ENCODE assay signal across 22 cellular contexts in genomic region chr1:82030830-82031229, GRCh38.
A peak's percentile ranks its signal among the peaks of the same experiment; 100 is the strongest.
DNase-seq lines count a peak whose midpoint lies in the region; ATAC-seq, FAIRE-seq and TF ChIP-seq lines count a peak whose summit lies in the region.
"Had no signal": no experiment of that assay in that cellular context is flagged by ENCODE, and none has a peak within 500 bp of the region (broad histone marks: within the 10 kb centered on the region; RNA-seq: fewer than 3 reads in every experiment).

No MANE protein-coding gene starts in this region.

- no peaks in the 10 kb centered on the region; a peak in 1 of 4 replicates for H3K4me1 ChIP-seq in SK-N-SH (ENCODE audit: control insufficient read depth in 1 of 2, insufficient read depth in 2 of 2, low read depth in 1 of 2, low read length in 1 of 2)
- H3K4me1 ChIP-seq: BLaER1, Caco-2, HAP-1 had no signal

- H3K36me3 ChIP-seq in SK-N-SH (replicated peaks in 1 of 2; ENCODE audit: control insufficient read depth in 1 of 2, insufficient read depth in 2 of 2, low read length in 1 of 2), result no peaks in the 10 kb centered on the region
- H3K36me3 ChIP-seq: BLaER1, HAP-1 had no signal

- H4K20me1 ChIP-seq in SK-N-SH (ENCODE audit: insufficient read depth), result no peaks in the 10 kb centered on the region
- H4K20me1 ChIP-seq: BLaER1 had no signal

- POLR2A ChIA-PET in SK-N-SH (lab: Yijun Ruan, JAX), result no interaction called here

- H3K79me2 ChIP-seq in SK-N-SH (ENCODE audit: insufficient read depth), result no peaks in the 10 kb centered on the region

- DNase-seq in RCC 7860 (ENCODE audit: low spot score), result no peak
- DNase-seq in kidney tubule cell (ENCODE audit: low spot score), result peak; percentile 8
- no peak for DNase-seq in KG1 (lab: John Stamatoyannopoulos, UW)
- no peak for DNase-seq in SK-N-SH
- no peak for DNase-seq in G401 (ENCODE audit: low spot score)
- DNase-seq: Caco-2; CD4-positive, CD25-positive, alpha-beta regulatory T cell; CD8-positive, alpha-beta T cell; DMS153; DND-41; GDM1; GOT3; HFFc6 had no signal

- CTCF ChIA-PET in SK-N-SH (lab: Yijun Ruan, JAX), result no interaction called here

- no peak overlapping the region for H3K4me3 ChIP-seq in SK-N-SH (ENCODE audit: low read depth in 2 of 2, low read length in 1 of 2)
- H3K4me3 ChIP-seq: BLaER1, GM12878, HAP-1 had no signal

- H3K9ac ChIP-seq in SK-N-SH, result no peak overlapping the region
- H3K9ac ChIP-seq: BLaER1 had no signal

- in situ Hi-C loops in G401 (cut with HindIII; ENCODE audit: low sequenced_read_pairs), result no loop called here

- 56% methylated on average over 3 of the region's 3 CpGs for WGBS in SK-N-SH (ENCODE audit: low lambda C conversion rate)

- H3F3A ChIP-seq in SK-N-SH (replicated peaks; ENCODE audit: insufficient read depth), result no peaks in the 10 kb centered on the region

- no peak overlapping the region for H2AFZ ChIP-seq in SK-N-SH (ENCODE audit: low read depth)

- H3K27ac ChIP-seq in SK-N-SH (ENCODE audit: low read depth in 2 of 2, low read length in 1 of 2), result no peak overlapping the region
- H3K27ac ChIP-seq: BLaER1, C4-2B had no signal

- peak; percentile 29 for FAIRE-seq in RCC 7860 (lab: Jason Lieb, UNC)
- FAIRE-seq: A204.1, GM12878, GM19239, H54 had no signal

- H3K27me3 ChIP-seq in SK-N-SH (ENCODE audit: insufficient read depth), result no peaks in the 10 kb centered on the region
- H3K27me3 ChIP-seq: BLaER1 had no signal

- H3K9me2 ChIP-seq in SK-N-SH, result no peaks in the 10 kb centered on the region

- H3K4me2 ChIP-seq in SK-N-SH, result no peak overlapping the region
- H3K4me2 ChIP-seq: BLaER1 had no signal

- no peak for TF ChIP-seq RAD21 in SK-N-SH (IDR thresholded peaks at IDR 0.05; ENCODE audit: low read length)

- TF ChIP-seq CTCF in SK-N-SH (IDR thresholded peaks at IDR 0.05), result no peak

- no peak for TF ChIP-seq EP300 in SK-N-SH (IDR thresholded peaks at IDR 0.05; ENCODE audit: borderline replicate concordance in 1 of 2, low read depth in 1 of 2, low read length in 1 of 2)

- no peaks in the 10 kb centered on the region for H3K9me3 ChIP-seq in SK-N-SH
- H3K9me3 ChIP-seq: BLaER1, Caco-2, HAP-1 had no signal

- peak; percentile 56 for ATAC-seq in GM18861 (IDR thresholded peaks at IDR 0.05; ENCODE audit: unreplicated experiment)
- ATAC-seq in GM21717 (IDR thresholded peaks at IDR 0.05; ENCODE audit: unreplicated experiment), result no peak
- ATAC-seq: CD8-positive, alpha-beta T cell; GM12878 had no signal

TF ChIP-seq in SK-N-SH, 30 proteins besides CTCF, POLR2A, EP300 and RAD21:
- TF ChIP-seq RFX5 (IDR thresholded peaks at IDR 0.05; ENCODE audit: low read length) (no peak), ZBTB33 (IDR thresholded peaks at IDR 0.05; ENCODE audit: borderline replicate concordance, low read depth) (no peak), CHD2 (IDR thresholded peaks at IDR 0.05; ENCODE audit: low read length, partially characterized antibody) (no peak), FOSL2 (IDR thresholded peaks at IDR 0.05; ENCODE audit: borderline replicate concordance, low read depth) (no peak), FOXJ3 (CRISPR knock-in tag; IDR thresholded peaks at IDR 0.05) (no peak), SMC3 (IDR thresholded peaks at IDR 0.05; ENCODE audit: low read depth, low read length) (no peak), USF2 (IDR thresholded peaks at IDR 0.05; ENCODE audit: borderline replicate concordance, low read depth, low read length) (no peak), YY1 (IDR thresholded peaks at IDR 0.05; ENCODE audit: low read depth) (no peak), POLR2AphosphoS5 (IDR thresholded peaks at IDR 0.05; ENCODE audit: low read depth, low read length) (no peak), FOXM1 (IDR thresholded peaks at IDR 0.05; ENCODE audit: low read depth) (no peak), SIN3A (IDR thresholded peaks at IDR 0.05; ENCODE audit: borderline replicate concordance, low read depth, low read length) (no peak), REST (IDR thresholded peaks at IDR 0.05; ENCODE audit: low read depth, low read length) (no peak), ELF1 (IDR thresholded peaks at IDR 0.05) (no peak), MEF2A (IDR thresholded peaks at IDR 0.05; ENCODE audit: borderline replicate concordance, low read depth) (no peak), RXRA (IDR thresholded peaks at IDR 0.05; ENCODE audit: borderline replicate concordance, low read depth) (no peak), JUND (IDR thresholded peaks at IDR 0.05) (no peak)
